9 cellular contexts compared by ENCODE assay signal in genomic region chr10:125881192-125881591, GRCh38. TPM values are rescaled to one million over a fixed set of nuclear protein-coding genes. Genes with fewer than 3 reads are reported as not detected.
DNase-seq lines count a peak whose midpoint lies in the region; ATAC-seq and TF ChIP-seq lines count a peak whose summit lies in the region.
"Had no signal": no experiment of that assay in that cellular context is flagged by ENCODE, and none has a peak within 500 bp of the region (broad histone marks: within the 10 kb centered on the region; RNA-seq: fewer than 3 reads in every experiment).

Gene DHX32 (minus strand): TSS chr10:125881292. CDS start chr10:125880824, 468 bp downstream.

- H3K36me3 Mint-ChIP-seq in activated T-helper 17 cell treated with anti-CD3 and anti-CD28 coated beads, Interleukin-2, amount 50 U/mL, for 72 hours (ENCODE audit: low read depth) = peaks cover 41% of the 10 kb centered on the region

- DNase-seq in ELF-1 (ENCODE audit: low read depth, low spot score) = peak; percentile 78
- no peak for DNase-seq in left cardiac atrium
- no peak for DNase-seq in omental fat pad (ENCODE audit: low spot score)
- DNase-seq in NCI-H69 (lab: John Stamatoyannopoulos, UW) = no peak
- no peak for DNase-seq in activated gamma-delta T cell treated with Interleukin-2 at 50 U/mL for 16 hours
- DNase-seq: NCI-H187 had no signal

- TF ChIP-seq CTCF in omental fat pad (IDR thresholded peaks at IDR 0.05) = no peak

- peak within 1 kb of the TSS; percentile 44 for H3K27ac Mint-ChIP-seq in activated T-helper 17 cell treated with anti-CD3 and anti-CD28 coated beads, Interleukin-2, amount 50 U/mL, for 72 hours

- H3K27me3 Mint-ChIP-seq in activated T-helper 17 cell treated with anti-CD3 and anti-CD28 coated beads, Interleukin-2, amount 50 U/mL, for 72 hours = no peaks in the 10 kb centered on the region

- H3K9me3 Mint-ChIP-seq in activated T-helper 17 cell treated with anti-CD3 and anti-CD28 coated beads, Interleukin-2, amount 50 U/mL, for 72 hours = peaks cover 3% of the 10 kb centered on the region

- H3K4me3 Mint-ChIP-seq in activated T-helper 17 cell treated with anti-CD3 and anti-CD28 coated beads, Interleukin-2, amount 50 U/mL, for 72 hours = no peak within 1 kb of the TSS

- ATAC-seq in activated T-helper 17 cell treated with anti-CD3 and anti-CD28 coated beads, Interleukin-2, amount 50 U/mL, for 72 hours (replicated peaks) = no peak
- ATAC-seq in left cardiac atrium (peak; percentile 25 to 34), omental fat pad (ENCODE audit: low FRiP score) (no peak), HG03280 (IDR thresholded peaks at IDR 0.05; ENCODE audit: unreplicated experiment) (no peak), HG03025 (IDR thresholded peaks at IDR 0.05; ENCODE audit: low FRiP score, unreplicated experiment) (no peak)

- H3K4me1 Mint-ChIP-seq in activated T-helper 17 cell treated with anti-CD3 and anti-CD28 coated beads, Interleukin-2, amount 50 U/mL, for 72 hours = no peaks in the 10 kb centered on the region

- intact Hi-C loops in left cardiac atrium (cut with DNase I) = no loop called here

RNA-seq across cellular contexts. Expression of gene DHX32, which starts in this region (rescaled TPM):
- total RNA-seq in activated T-helper 17 cell treated with anti-CD3 and anti-CD28 coated beads, Interleukin-2, amount 50 U/mL, for 72 hours = 10 to 100 TPM; 28.4 to 38.9 TPM
- total RNA-seq in left cardiac atrium (10 to 100 TPM; 37.1 to 39.7 TPM), omental fat pad (10 to 100 TPM; 16.7 to 27.4 (median 21.4) TPM)

Comparison
In these comparisons a context has a peak if more than half of its experiments do, and no peak if none do; other contexts are left out.
1. ATAC-seq: peak in left cardiac atrium (2 of 2); none in activated T-helper 17 cell treated with anti-CD3 and anti-CD28 coated beads, Interleukin-2, amount 50 U/mL, for 72 hours (single experiment), omental fat pad (single experiment), HG03280 (single experiment) and HG03025 (single experiment).